ENCODE assay signal across 29 cellular contexts in genomic region chr15:80564056-80564455, GRCh38.
"Had no signal": no experiment of that assay in that cellular context is flagged by ENCODE, and none has a peak within 500 bp of the region (broad histone marks: within the 10 kb centered on the region; RNA-seq: fewer than 3 reads in every experiment).

No MANE protein-coding gene starts in this region.

- FAIRE-seq: islet of Langerhans had no signal

- H3K36me3 Mint-ChIP-seq: naive thymus-derived CD4-positive, alpha-beta T cell; stimulated activated memory B cell treated with anti-CD40 and anti-IgM and Interleukin-4, amounts not matched to agents 10 μg/mL and 1 μg/mL and 100 μg/mL, for 72 hours had no signal

- H3K4me3 ChIP-seq: gastroesophageal sphincter, heart right ventricle, mucosa of descending colon, neural progenitor cell, prostate gland, sigmoid colon, testis, tibial artery had no signal

- H3K9ac ChIP-seq: neural progenitor cell had no signal

- H3K4me3 Mint-ChIP-seq: central memory CD8-positive, alpha-beta T cell; endodermal cell; mesothelial cell of epicardium; naive thymus-derived CD4-positive, alpha-beta T cell; nephron; neural progenitor cell; stimulated activated memory B cell treated with anti-CD40 and anti-IgM and Interleukin-4, amounts not matched to agents 10 μg/mL and 1 μg/mL and 100 μg/mL, for 72 hours; type B pancreatic cell had no signal

- H3K4me1 Mint-ChIP-seq: central memory CD8-positive, alpha-beta T cell; mesothelial cell of epicardium; naive thymus-derived CD4-positive, alpha-beta T cell; stimulated activated memory B cell treated with anti-CD40 and anti-IgM and Interleukin-4, amounts not matched to agents 10 μg/mL and 1 μg/mL and 100 μg/mL, for 72 hours had no signal

- H2AFZ ChIP-seq: neural progenitor cell had no signal

- DNase-seq: cortex of kidney; effector CD8-positive, alpha-beta T cell; endodermal cell; foreskin fibroblast; glutamatergic neuron; heart right ventricle; hippocampal formation; mesenchymal stem cell; mucosa of descending colon; right cardiac atrium; stimulated activated CD4-positive, alpha-beta T cell treated with anti-CD3 and anti-CD28 coated beads, Interleukin-4, amount 100 ng/mL, for 24 hours; stimulated activated naive CD8-positive, alpha-beta T cell treated with anti-CD3 and anti-CD28 coated beads, Interleukin-15, Interleukin-2, amounts not matched to agents 100 U/mL and 50 U/mL, for 24 hours; substantia nigra; testis; tibial artery had no signal

- H3K27ac Mint-ChIP-seq: endodermal cell; mesothelial cell of epicardium; naive thymus-derived CD4-positive, alpha-beta T cell; nephron; neural progenitor cell; stimulated activated memory B cell treated with anti-CD40 and anti-IgM and Interleukin-4, amounts not matched to agents 10 μg/mL and 1 μg/mL and 100 μg/mL, for 72 hours; type B pancreatic cell had no signal

- H3K9me3 ChIP-seq: gastroesophageal sphincter, heart right ventricle, mucosa of descending colon, prostate gland, sigmoid colon, testis, tibial artery had no signal

- H3K4me2 ChIP-seq: neural progenitor cell had no signal

- H3K27ac ChIP-seq: epithelial cell of prostate, gastroesophageal sphincter, heart right ventricle, neural progenitor cell, prostate gland, sigmoid colon, testis, tibial artery had no signal

- H3K4me1 ChIP-seq: prostate gland had no signal

- H3K27me3 ChIP-seq: gastroesophageal sphincter, neural progenitor cell, sigmoid colon, testis, tibial artery had no signal

- H3K9me3 Mint-ChIP-seq: central memory CD8-positive, alpha-beta T cell; endodermal cell; mesothelial cell of epicardium; naive thymus-derived CD4-positive, alpha-beta T cell; nephron; neural progenitor cell; stimulated activated memory B cell treated with anti-CD40 and anti-IgM and Interleukin-4, amounts not matched to agents 10 μg/mL and 1 μg/mL and 100 μg/mL, for 72 hours; type B pancreatic cell had no signal

- H3K27me3 Mint-ChIP-seq: type B pancreatic cell had no signal

- ATAC-seq: esophagus mucosa; gastroesophageal sphincter; heart right ventricle; left lobe of liver; mucosa of descending colon; naive thymus-derived CD4-positive, alpha-beta T cell; right cardiac atrium; stimulated activated naive CD8-positive, alpha-beta T cell treated with anti-CD3 and anti-CD28 coated beads, Interleukin-15, Interleukin-2, amounts not matched to agents 100 U/mL and 50 U/mL, for 24 hours had no signal

- H3K36me3 ChIP-seq: heart right ventricle, neural progenitor cell, prostate gland had no signal
